In genomic region chr12:122226366-122227222, GRCh38 we compare ENCODE assay signal across 8 cellular contexts. TPM values are rescaled to one million over a fixed set of nuclear protein-coding genes. Genes with fewer than 3 reads are reported as not detected.
A peak's percentile ranks its signal among the peaks of the same experiment; 100 is the strongest.
DNase-seq lines count a peak whose midpoint lies in the region; ATAC-seq and TF ChIP-seq lines count a peak whose summit lies in the region.

No MANE protein-coding gene starts in this region.

- WGBS in iPS DF 6.9 (ENCODE audit: insufficient coverage, insufficient read length): no CpG with 5 or more reads among the region's 58 CpGs

- peaks cover 28% of the 10 kb centered on the region for H3K4me1 Mint-ChIP-seq in activated CD4-positive, alpha-beta T cell treated with anti-CD3 and anti-CD28 coated beads, Interleukin-2, amount 10 ng/mL, durations not matched to agents 24 days and 14 days

- H3K27me3 Mint-ChIP-seq in activated CD4-positive, alpha-beta T cell treated with anti-CD3 and anti-CD28 coated beads, Interleukin-2, amount 10 ng/mL, durations not matched to agents 24 days and 14 days: no peaks in the 10 kb centered on the region

- H3K4me1 ChIP-seq in iPS DF 6.9 (ENCODE audit: control insufficient read depth, insufficient read depth, low read length): peaks cover 5% of the 10 kb centered on the region

- no peaks in the 10 kb centered on the region for H3K27me3 ChIP-seq in iPS DF 6.9 (ENCODE audit: control insufficient read depth, insufficient read depth, low read length)

- H3K4me3 ChIP-seq in iPS DF 6.9 (ENCODE audit: low read length): peak overlapping the region; percentile 19; the same call in 1 of the 2 replicates

- peaks cover 31% of the 10 kb centered on the region for H3K36me3 Mint-ChIP-seq in activated CD4-positive, alpha-beta T cell treated with anti-CD3 and anti-CD28 coated beads, Interleukin-2, amount 10 ng/mL, durations not matched to agents 24 days and 14 days (ENCODE audit: low read depth)

- DNase-seq in activated CD4-positive, alpha-beta T cell treated with anti-CD3 and anti-CD28 coated beads, Interleukin-2, amount 10 ng/mL, durations not matched to agents 24 days and 14 days: no peak
- DNase-seq in activated CD4-positive, alpha-beta T cell treated with anti-CD3 and anti-CD28 coated beads, Interleukin-2, amount 50 U/mL, for 48 hours: no peak
- DNase-seq in iPS DF 6.9 (ENCODE audit: low read depth, low spot score) (no peak), substantia nigra (lab: John Stamatoyannopoulos, UW) (no peak), MV-4-11 (lab: John Stamatoyannopoulos, UW) (no peak), SW480 (ENCODE audit: low spot score) (no peak)
- no peak for DNase-seq in stimulated activated naive CD4-positive, alpha-beta T cell (lab: John Stamatoyannopoulos, UW)

- H3K27ac ChIP-seq in iPS DF 6.9 (ENCODE audit: low read length): no peak overlapping the region
- H3K27ac ChIP-seq in substantia nigra (ENCODE audit: low read depth, low read length, poor library complexity, severe bottlenecking): peak overlapping the region; percentile 72

- H3K4me3 Mint-ChIP-seq in activated CD4-positive, alpha-beta T cell treated with anti-CD3 and anti-CD28 coated beads, Interleukin-2, amount 10 ng/mL, durations not matched to agents 24 days and 14 days: peak overlapping the region; percentile 95

- peaks cover 3% of the 10 kb centered on the region; the same call in 1 of the 2 replicates for H3K36me3 ChIP-seq in iPS DF 6.9 (ENCODE audit: control insufficient read depth, insufficient read depth, low read length)

- no peaks in the 10 kb centered on the region for H3K9me3 Mint-ChIP-seq in activated CD4-positive, alpha-beta T cell treated with anti-CD3 and anti-CD28 coated beads, Interleukin-2, amount 10 ng/mL, durations not matched to agents 24 days and 14 days

- intact Hi-C loops in activated CD4-positive, alpha-beta T cell treated with anti-CD3 and anti-CD28 coated beads, Interleukin-2, amount 10 ng/mL, durations not matched to agents 24 days and 14 days (cut with micrococcal nuclease): loop anchor here (1.0 to 10.0 kb wide), 4 partner anchors 18 to 424 kb away; partner anchors contain the start of genes KNTC1, RSRC2, SETD1B and VPS33A

- peak overlapping the region; percentile 79 for H3K27ac Mint-ChIP-seq in activated CD4-positive, alpha-beta T cell treated with anti-CD3 and anti-CD28 coated beads, Interleukin-2, amount 10 ng/mL, durations not matched to agents 24 days and 14 days

- peak; percentile 66 for ATAC-seq in SK-N-SH treated with all-trans-retinoic acid at 6 μM for 48 hours

- H3K9me3 ChIP-seq in iPS DF 6.9 (ENCODE audit: control insufficient read depth, insufficient read depth, low read length): no peaks in the 10 kb centered on the region

TF ChIP-seq in SK-N-SH treated with all-trans-retinoic acid at 6 μM for 48 hours, 23 proteins besides CTCF, POLR2A, EP300 and RAD21:
- TF ChIP-seq ARNTL (CRISPR knock-in tag; IDR thresholded peaks at IDR 0.05; ENCODE audit: borderline replicate concordance, low read depth) (no peak), ZFP3 (CRISPR knock-in tag; IDR thresholded peaks at IDR 0.05) (peak; percentile 87), CSDC2 (CRISPR knock-in tag; IDR thresholded peaks at IDR 0.05) (peak; percentile 92)
- TF ChIP-seq, protein P1, sequence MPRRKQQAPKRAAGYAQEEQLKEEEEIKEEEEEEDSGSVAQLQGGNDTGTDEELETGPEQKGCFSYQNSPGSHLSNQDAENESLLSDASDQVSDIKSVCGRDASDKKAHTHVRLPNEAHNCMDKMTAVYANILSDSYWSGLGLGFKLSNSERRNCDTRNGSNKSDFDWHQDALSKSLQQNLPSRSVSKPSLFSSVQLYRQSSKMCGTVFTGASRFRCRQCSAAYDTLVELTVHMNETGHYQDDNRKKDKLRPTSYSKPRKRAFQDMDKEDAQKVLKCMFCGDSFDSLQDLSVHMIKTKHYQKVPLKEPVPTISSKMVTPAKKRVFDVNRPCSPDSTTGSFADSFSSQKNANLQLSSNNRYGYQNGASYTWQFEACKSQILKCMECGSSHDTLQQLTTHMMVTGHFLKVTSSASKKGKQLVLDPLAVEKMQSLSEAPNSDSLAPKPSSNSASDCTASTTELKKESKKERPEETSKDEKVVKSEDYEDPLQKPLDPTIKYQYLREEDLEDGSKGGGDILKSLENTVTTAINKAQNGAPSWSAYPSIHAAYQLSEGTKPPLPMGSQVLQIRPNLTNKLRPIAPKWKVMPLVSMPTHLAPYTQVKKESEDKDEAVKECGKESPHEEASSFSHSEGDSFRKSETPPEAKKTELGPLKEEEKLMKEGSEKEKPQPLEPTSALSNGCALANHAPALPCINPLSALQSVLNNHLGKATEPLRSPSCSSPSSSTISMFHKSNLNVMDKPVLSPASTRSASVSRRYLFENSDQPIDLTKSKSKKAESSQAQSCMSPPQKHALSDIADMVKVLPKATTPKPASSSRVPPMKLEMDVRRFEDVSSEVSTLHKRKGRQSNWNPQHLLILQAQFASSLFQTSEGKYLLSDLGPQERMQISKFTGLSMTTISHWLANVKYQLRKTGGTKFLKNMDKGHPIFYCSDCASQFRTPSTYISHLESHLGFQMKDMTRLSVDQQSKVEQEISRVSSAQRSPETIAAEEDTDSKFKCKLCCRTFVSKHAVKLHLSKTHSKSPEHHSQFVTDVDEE (CRISPR knock-in tag; IDR thresholded peaks at IDR 0.05): no peak

RNA-seq across cellular contexts. Expression of gene DIABLO, which starts 0.7 kb away (rescaled TPM):
- total RNA-seq in activated CD4-positive, alpha-beta T cell treated with anti-CD3 and anti-CD28 coated beads, Interleukin-2, amount 10 ng/mL, durations not matched to agents 24 days and 14 days: 59.4 and 61.0 TPM in 2 replicates

RNA-seq across cellular contexts. Expression of gene B3GNT4, which starts 23.1 kb away (rescaled TPM):
- 0.64 and 1.0 TPM in 2 replicates for total RNA-seq in activated CD4-positive, alpha-beta T cell treated with anti-CD3 and anti-CD28 coated beads, Interleukin-2, amount 10 ng/mL, durations not matched to agents 24 days and 14 days

RNA-seq across cellular contexts. Expression of gene VPS33A, which starts 39.7 kb away (rescaled TPM):
- 25.9 and 28.4 TPM in 2 replicates for total RNA-seq in activated CD4-positive, alpha-beta T cell treated with anti-CD3 and anti-CD28 coated beads, Interleukin-2, amount 10 ng/mL, durations not matched to agents 24 days and 14 days

RNA-seq across cellular contexts. Expression of gene LRRC43, which starts 43.7 kb away (rescaled TPM):
- 0.33 TPM in 1 of 2 replicates, not detected in the other for total RNA-seq in activated CD4-positive, alpha-beta T cell treated with anti-CD3 and anti-CD28 coated beads, Interleukin-2, amount 10 ng/mL, durations not matched to agents 24 days and 14 days

RNA-seq across cellular contexts. Expression of gene IL31, which starts 52.6 kb away (rescaled TPM):
- 2.5 TPM in 2 replicates for total RNA-seq in activated CD4-positive, alpha-beta T cell treated with anti-CD3 and anti-CD28 coated beads, Interleukin-2, amount 10 ng/mL, durations not matched to agents 24 days and 14 days
